Comparison of ENCODE assay signal across 1 cellular context in genomic region chr9:37935106-37935505, GRCh38.
TF ChIP-seq lines count a peak whose summit lies in the region.

No MANE protein-coding gene starts in this region.

TF ChIP-seq in IMR-90, 13 proteins besides CTCF, POLR2A, EP300 and RAD21:
- TF ChIP-seq RFX5 (IDR thresholded peaks at IDR 0.05; ENCODE audit: low read depth, low read length): no peak
